ENCODE assay signal across 19 cellular contexts in genomic region chr18:36450264-36450663, GRCh38.
"Had no signal": no experiment of that assay in that cellular context is flagged by ENCODE, and none has a peak within 500 bp of the region (broad histone marks: within the 10 kb centered on the region; RNA-seq: fewer than 3 reads in every experiment).

No MANE protein-coding gene starts in this region.

- H3K36me3 ChIP-seq: ovary, prostate gland, tibial artery had no signal

- DNase-seq: activated CD4-positive, alpha-beta T cell treated with anti-CD3 and anti-CD28 coated beads for 36 hours; activated CD4-positive, alpha-beta T cell treated with anti-CD3 and anti-CD28 coated beads, Interleukin-2, amount 50 U/mL, for 48 hours; activated CD8-positive, alpha-beta memory T cell treated with anti-CD3 and anti-CD28 coated beads, Interleukin-2, amount 50 U/mL, for 48 hours; activated naive CD4-positive, alpha-beta T cell treated with anti-CD3 and anti-CD28 coated beads for 36 hours; activated naive CD8-positive, alpha-beta T cell treated with anti-CD3 and anti-CD28 coated beads, Interleukin-2, amount 10 ng/mL, durations not matched to agents 7 days and 5 days; activated T-cell treated with anti-CD3 and anti-CD28 coated beads, Interleukin-2, amount 50 U/mL, for 4 hours; amniotic stem cell; effector CD4-positive, alpha-beta T cell; erythroblast; foreskin keratinocyte; kidney; naive thymus-derived CD8-positive, alpha-beta T cell; ovary; stimulated activated CD4-positive, alpha-beta T cell treated with anti-CD3 and anti-CD28 coated beads, Interleukin-4, amount 100 ng/mL, for 24 hours; stimulated activated naive CD4-positive, alpha-beta T cell treated with Interleukin-2 at 50 U/mL for 16 hours; T-helper 9 cell; tibial artery had no signal

- H3K27me3 ChIP-seq: foreskin keratinocyte, ovary, tibial artery had no signal

- H3K4me3 ChIP-seq: lung, ovary, prostate gland, tibial artery had no signal

- H3K4me3 Mint-ChIP-seq: activated CD4-positive, alpha-beta T cell treated with anti-CD3 and anti-CD28 coated beads for 36 hours; activated naive CD4-positive, alpha-beta T cell treated with anti-CD3 and anti-CD28 coated beads for 36 hours; activated naive CD8-positive, alpha-beta T cell treated with anti-CD3 and anti-CD28 coated beads, Interleukin-2, amount 10 ng/mL, durations not matched to agents 7 days and 5 days; activated T-cell treated with anti-CD3 and anti-CD28 coated beads, Interleukin-2, amount 50 U/mL, for 4 hours; naive thymus-derived CD8-positive, alpha-beta T cell had no signal

- ATAC-seq: activated CD4-positive, alpha-beta T cell treated with anti-CD3 and anti-CD28 coated beads for 36 hours; activated T-cell treated with anti-CD3 and anti-CD28 coated beads, Interleukin-2, amount 50 U/mL, for 4 hours; foreskin keratinocyte; naive thymus-derived CD8-positive, alpha-beta T cell had no signal

- H3K27ac Mint-ChIP-seq: activated CD4-positive, alpha-beta T cell treated with anti-CD3 and anti-CD28 coated beads for 36 hours; activated naive CD4-positive, alpha-beta T cell treated with anti-CD3 and anti-CD28 coated beads for 36 hours; activated naive CD8-positive, alpha-beta T cell treated with anti-CD3 and anti-CD28 coated beads, Interleukin-2, amount 10 ng/mL, durations not matched to agents 7 days and 5 days; naive thymus-derived CD8-positive, alpha-beta T cell had no signal

- H3K36me3 Mint-ChIP-seq: activated naive CD8-positive, alpha-beta T cell treated with anti-CD3 and anti-CD28 coated beads, Interleukin-2, amount 10 ng/mL, durations not matched to agents 7 days and 5 days; naive thymus-derived CD8-positive, alpha-beta T cell had no signal

- H3K4me1 Mint-ChIP-seq: activated CD4-positive, alpha-beta T cell treated with anti-CD3 and anti-CD28 coated beads for 36 hours; activated naive CD8-positive, alpha-beta T cell treated with anti-CD3 and anti-CD28 coated beads, Interleukin-2, amount 10 ng/mL, durations not matched to agents 7 days and 5 days; naive thymus-derived CD8-positive, alpha-beta T cell had no signal

- H3K27ac ChIP-seq: foreskin keratinocyte, ovary, prostate gland, tibial artery had no signal

- H3K9me3 ChIP-seq: ovary, prostate gland, tibial artery had no signal

- H3K9me3 Mint-ChIP-seq: activated naive CD4-positive, alpha-beta T cell treated with anti-CD3 and anti-CD28 coated beads for 36 hours; activated naive CD8-positive, alpha-beta T cell treated with anti-CD3 and anti-CD28 coated beads, Interleukin-2, amount 10 ng/mL, durations not matched to agents 7 days and 5 days; activated T-cell treated with anti-CD3 and anti-CD28 coated beads, Interleukin-2, amount 50 U/mL, for 4 hours; naive thymus-derived CD8-positive, alpha-beta T cell had no signal

- H3K4me1 ChIP-seq: prostate gland had no signal
